ENCODE assay signal across 1 cellular context in the genomic region with DNA sequence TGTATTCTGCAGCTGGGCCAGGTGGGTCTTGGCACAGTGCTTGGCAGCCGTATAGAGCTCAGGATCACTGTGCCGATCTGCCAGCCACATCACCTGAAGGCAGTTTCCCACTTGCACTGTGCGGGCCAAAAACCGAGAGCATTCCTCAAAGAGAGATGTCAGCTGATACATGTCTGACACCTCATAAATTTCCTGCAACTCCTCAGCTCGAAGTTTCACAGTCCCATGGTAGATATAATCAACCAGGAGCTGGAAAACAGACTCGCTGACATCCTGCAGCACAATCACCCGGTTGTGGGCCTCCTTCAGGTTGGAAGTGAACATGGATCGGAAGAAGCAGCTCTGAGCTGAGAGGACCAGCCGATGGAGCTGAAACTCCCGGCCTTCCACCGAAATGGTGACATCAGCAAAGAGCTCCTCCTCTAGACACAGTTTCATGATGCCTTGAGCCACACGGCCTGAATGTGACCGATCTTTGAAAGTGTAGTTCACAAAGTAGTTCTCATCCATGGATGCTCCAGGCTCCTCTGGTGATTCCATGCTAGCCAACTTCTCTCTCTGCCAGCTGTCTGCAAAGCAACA.
A peak's percentile ranks its signal among the peaks of the same experiment; 100 is the strongest.
TF ChIP-seq lines count a peak whose summit lies in the region.

No MANE protein-coding gene starts in this region.

TF ChIP-seq in SK-N-SH, 30 proteins besides CTCF, POLR2A, EP300 and RAD21:
- no peak for TF ChIP-seq SMC3 (IDR thresholded peaks at IDR 0.05; ENCODE audit: low read depth, low read length)
- TF ChIP-seq EZH2phosphoT487 (IDR thresholded peaks at IDR 0.05; ENCODE audit: borderline replicate concordance, low read depth): no peak
- no peak for TF ChIP-seq TCF12 (IDR thresholded peaks at IDR 0.05)
- TF ChIP-seq GATA2 (CRISPR knock-in tag; IDR thresholded peaks at IDR 0.05): 0 out of 2 replicates have a peak, but pooled peaks have one; percentile 17
